In genomic region chr6:42898891-42899361, GRCh38 we compare ENCODE assay signal across 9 cellular contexts. TPM values are rescaled to one million over a fixed set of nuclear protein-coding genes. Genes with fewer than 3 reads are reported as not detected.
DNase-seq lines count a peak whose midpoint lies in the region; ATAC-seq and TF ChIP-seq lines count a peak whose summit lies in the region.
"Had no signal": no experiment of that assay in that cellular context is flagged by ENCODE, and none has a peak within 500 bp of the region (broad histone marks: within the 10 kb centered on the region; RNA-seq: fewer than 3 reads in every experiment).

No MANE protein-coding gene starts in this region.

- H3K36me3 ChIP-seq in Peyer's patch, result no peaks in the 10 kb centered on the region

- H3K9me3 ChIP-seq in Peyer's patch, result no peaks in the 10 kb centered on the region

- peak; percentile 52 for DNase-seq in Caki2 (ENCODE audit: low read depth)
- no peak for DNase-seq in LNCaP clone FGC (ENCODE audit: low read depth)
- DNase-seq in Peyer's patch, result peak in 2 of 3 donors; percentile 79 to 89
- DNase-seq in activated T-cell treated with anti-CD3 and anti-CD28 coated beads, Interleukin-2, amount 50 U/mL, for 48 hours, result peak; percentile 73 to 76
- DNase-seq in foreskin keratinocyte, result peak in 1 of 2 donors; percentile 29
- peak; percentile 74 for DNase-seq in pons (ENCODE audit: low spot score)

- H3K4me3 ChIP-seq in LNCaP clone FGC (ENCODE audit: low read depth, low read length), result no peak overlapping the region
- H3K4me3 ChIP-seq in Peyer's patch, result no peak overlapping the region

- ATAC-seq in foreskin keratinocyte (no peak), GM21737 (IDR thresholded peaks at IDR 0.05; ENCODE audit: unreplicated experiment) (no peak), HG02642 (IDR thresholded peaks at IDR 0.05; ENCODE audit: poor library complexity, unreplicated experiment) (no peak)

- H3K27me3 ChIP-seq in Peyer's patch, result no peaks in the 10 kb centered on the region
- H3K27me3 ChIP-seq in foreskin keratinocyte, result no peaks in the 10 kb centered on the region

- H3K27ac ChIP-seq in Peyer's patch, result no peak overlapping the region
- H3K27ac ChIP-seq in foreskin keratinocyte, result no peak overlapping the region

- TF ChIP-seq CTCF in LNCaP clone FGC (IDR thresholded peaks at IDR 0.05; ENCODE audit: control insufficient read depth, extremely low read depth, insufficient read depth) (peak; percentile 59), Peyer's patch (IDR thresholded peaks at IDR 0.05) (peak; percentile 71 to 86 (median 80)), foreskin keratinocyte (conservative IDR thresholded peaks at IDR 0.05) (peak; percentile 88)

- in situ Hi-C loops in Caki2 (cut with HindIII; ENCODE audit: low pct_unique_long_range_greater_than_20kb, low sequenced_read_pairs), result no loop called here

- H3K4me1 ChIP-seq in Peyer's patch (peaks cover 0 to 7% (median 0%) of the 10 kb centered on the region in 4 donors), foreskin keratinocyte (no peaks in the 10 kb centered on the region)

- TF ChIP-seq POLR2A in Peyer's patch (IDR thresholded peaks at IDR 0.05), result no peak

RNA-seq across cellular contexts. Expression of gene PTCRA, which starts 16.9 kb away (rescaled TPM):
- total RNA-seq in Caki2 (2014; rRNA removed; shearing (Covaris generic); ENCODE audit: low replicate concordance), result not detected in 2 replicates
- total RNA-seq in Peyer's patch, result not detected
- not detected in 2 replicates for total RNA-seq in foreskin keratinocyte
- not detected in 2 replicates for polyA plus RNA-seq in foreskin keratinocyte
- total RNA-seq: T-helper 2 cell treated with Interferon-gamma antibody and Interleukin-4, amounts not matched to agents 100 ng/mL and 5 ng/mL, for 36 hours had no signal

RNA-seq across cellular contexts. Expression of gene RPL7L1, which starts 19.5 kb away (rescaled TPM):
- total RNA-seq in Caki2 (2014; rRNA removed; shearing (Covaris generic); ENCODE audit: low replicate concordance), result 116 and 181 TPM in 2 replicates
- 10 to 100 TPM; 49.6 to 67.0 (median 53.2) TPM for total RNA-seq in Peyer's patch
- 136 and 138 TPM in 2 replicates for total RNA-seq in foreskin keratinocyte
- 55.2 and 65.9 TPM in 2 replicates for polyA plus RNA-seq in foreskin keratinocyte

RNA-seq across cellular contexts. Expression of gene CNPY3, which starts 30.4 kb away (rescaled TPM):
- total RNA-seq in Caki2 (2014; rRNA removed; shearing (Covaris generic); ENCODE audit: low replicate concordance), result 69.2 and 70.4 TPM in 2 replicates
- 100 to 1,000 TPM in 1 of 4 donors, 10 to 100 TPM in 3; 27.8 to 101 (median 47.9) TPM for total RNA-seq in Peyer's patch
- 34.5 and 38.7 TPM in 2 replicates for total RNA-seq in foreskin keratinocyte
- 49.0 and 49.5 TPM in 2 replicates for polyA plus RNA-seq in foreskin keratinocyte
